ENCODE assay signal across 8 cellular contexts in genomic region chr17:12789075-12789975, GRCh38. TPM values are rescaled to one million over a fixed set of nuclear protein-coding genes. Genes with fewer than 3 reads are reported as not detected.
A peak's percentile ranks its signal among the peaks of the same experiment; 100 is the strongest.
DNase-seq lines count a peak whose midpoint lies in the region; ATAC-seq, FAIRE-seq and TF ChIP-seq lines count a peak whose summit lies in the region.

Gene ARHGAP44, plus strand, starts transcription at chr17:12789498. Its CDS starts 341 bp downstream, at chr17:12789839.

- TF ChIP-seq POLR2A in endothelial cell of umbilical vein (IDR thresholded peaks at IDR 0.05; ENCODE audit: low read depth, low read length): no peak

- H3K27me3 Mint-ChIP-seq in T-helper 2 cell treated with Interferon-gamma antibody and Interleukin-4, amounts not matched to agents 5 μg/mL and 100 μg/mL, for 36 hours (ENCODE audit: low read depth): peaks cover 15% of the 10 kb centered on the region

- peak within 1 kb of the TSS in 1 of 3 experiments; percentile 45 for H3K4me3 ChIP-seq in endothelial cell of umbilical vein (replicated peaks in 1 of 3; ENCODE audit: insufficient read depth in 1 of 3, low read depth in 1 of 3, low read length in 3 of 3)
- peak within 1 kb of the TSS; percentile 74 for H3K4me3 ChIP-seq in mesendoderm (ENCODE audit: low read length)
- H3K4me3 ChIP-seq in subcutaneous abdominal adipose tissue (ENCODE audit: low read depth in 1 of 5, low read length in 5 of 5): peak within 1 kb of the TSS; percentile 53 to 79 (median 73)

- no peak within 1 kb of the TSS for H3K4ac ChIP-seq in mesendoderm (ENCODE audit: low read depth, low read length)

- H3K9ac ChIP-seq in endothelial cell of umbilical vein (replicated peaks; ENCODE audit: extremely low read depth, insufficient read depth, low read length): no peak within 1 kb of the TSS
- H3K9ac ChIP-seq in mesendoderm (ENCODE audit: low read length): peak within 1 kb of the TSS; percentile 68
- peak within 1 kb of the TSS in 2 of 5 donors; percentile 6 to 66 for H3K9ac ChIP-seq in subcutaneous abdominal adipose tissue (ENCODE audit: low read length in 5 of 5)

- H3K36me3 Mint-ChIP-seq in T-helper 2 cell treated with Interferon-gamma antibody and Interleukin-4, amounts not matched to agents 5 μg/mL and 100 μg/mL, for 36 hours (ENCODE audit: low read depth): no peaks in the 10 kb centered on the region

- no peaks in the 10 kb centered on the region for H3K36me3 ChIP-seq in endothelial cell of umbilical vein (ENCODE audit: control insufficient read depth in 2 of 2, extremely low read depth in 1 of 2, insufficient read depth in 2 of 2, low read length in 2 of 2)
- no peaks in the 10 kb centered on the region for H3K36me3 ChIP-seq in mesendoderm (ENCODE audit: control insufficient read depth, insufficient read depth, low read length)
- no peaks in the 10 kb centered on the region for H3K36me3 ChIP-seq in subcutaneous abdominal adipose tissue (ENCODE audit: control insufficient read depth in 5 of 5, insufficient read depth in 5 of 5, low read length in 5 of 5)

- H3K79me2 ChIP-seq in endothelial cell of umbilical vein (ENCODE audit: control insufficient read depth, insufficient read depth, low read length): no peaks in the 10 kb centered on the region
- H3K79me2 ChIP-seq in mesendoderm (ENCODE audit: control insufficient read depth, insufficient read depth, low read length): peaks cover 9% of the 10 kb centered on the region

- peak within 1 kb of the TSS; percentile 93 for H3K18ac ChIP-seq in mesendoderm (ENCODE audit: low read length)

- H3K23ac ChIP-seq in mesendoderm (ENCODE audit: low read length): peak within 1 kb of the TSS; percentile 60

- FAIRE-seq in endothelial cell of umbilical vein (lab: Jason Lieb, UNC): peak; percentile 8

- H3K9me1 ChIP-seq in endothelial cell of umbilical vein (replicated peaks; ENCODE audit: control insufficient read depth, extremely low read depth, insufficient read depth, low read length): no peaks in the 10 kb centered on the region

- no TSS peak for BruUV-seq in endothelial cell of umbilical vein (replicated peaks; lab: Mats Ljungman, UMichigan)

- no peak within 1 kb of the TSS for H3K27ac ChIP-seq in endothelial cell of umbilical vein (ENCODE audit: insufficient read depth, low read depth, low read length)
- H3K27ac ChIP-seq in mesendoderm (ENCODE audit: low read depth, low read length): peak within 1 kb of the TSS; percentile 34
- H3K27ac ChIP-seq in subcutaneous abdominal adipose tissue (ENCODE audit: low read depth, low read length): no peak within 1 kb of the TSS

- H3K9me3 Mint-ChIP-seq in T-helper 2 cell treated with Interferon-gamma antibody and Interleukin-4, amounts not matched to agents 5 μg/mL and 100 μg/mL, for 36 hours: no peaks in the 10 kb centered on the region

- H3K27me3 ChIP-seq in endothelial cell of umbilical vein (ENCODE audit: control insufficient read depth in 2 of 2, insufficient read depth in 2 of 2, low read length in 2 of 2): peaks cover 0 to 14% of the 10 kb centered on the region in 2 experiments
- H3K27me3 ChIP-seq in mesendoderm (ENCODE audit: insufficient read depth, low read length, poor library complexity): no peaks in the 10 kb centered on the region
- peaks cover 0 to 15% (median 4%) of the 10 kb centered on the region in 5 donors for H3K27me3 ChIP-seq in subcutaneous abdominal adipose tissue (ENCODE audit: control insufficient read depth in 5 of 5, insufficient read depth in 4 of 5, low read length in 5 of 5)

- CTCF ChIA-PET in endothelial cell of umbilical vein (lab: Charles Lee): no interaction called here

- H2AFZ ChIP-seq in endothelial cell of umbilical vein (ENCODE audit: low read depth, low read length): peak within 1 kb of the TSS; percentile 67

- dilution Hi-C loops in endothelial cell of umbilical vein (cut with MboI; ENCODE audit: extremely low pct_ligation_motif_present, low sequenced_read_pairs): no loop called here

- H3K4me1 Mint-ChIP-seq in T-helper 2 cell treated with Interferon-gamma antibody and Interleukin-4, amounts not matched to agents 5 μg/mL and 100 μg/mL, for 36 hours (ENCODE audit: low read depth): no peaks in the 10 kb centered on the region

- no peak within 1 kb of the TSS for H2BK15ac ChIP-seq in mesendoderm (replicated peaks; ENCODE audit: low read depth)

- H3K27ac Mint-ChIP-seq in T-helper 2 cell treated with Interferon-gamma antibody and Interleukin-4, amounts not matched to agents 5 μg/mL and 100 μg/mL, for 36 hours: no peak within 1 kb of the TSS

- no peak within 1 kb of the TSS for H4K5ac ChIP-seq in mesendoderm (ENCODE audit: low read length)

- no peaks in the 10 kb centered on the region for H4K20me1 ChIP-seq in endothelial cell of umbilical vein (replicated peaks; ENCODE audit: control insufficient read depth, extremely low read depth, insufficient read depth, low read length)

- no peak within 1 kb of the TSS for H2BK5ac ChIP-seq in mesendoderm (ENCODE audit: low read length)

- H3K79me1 ChIP-seq in mesendoderm (ENCODE audit: low read length): peaks cover 9% of the 10 kb centered on the region

- peak within 1 kb of the TSS; percentile 94 for H3K56ac ChIP-seq in mesendoderm (ENCODE audit: low read length)

- no peak within 1 kb of the TSS for H4K8ac ChIP-seq in mesendoderm (ENCODE audit: low read depth, low read length)

- no peak for TF ChIP-seq CTCF in endothelial cell of umbilical vein (IDR thresholded peaks at IDR 0.05; ENCODE audit: extremely low read depth in 1 of 2, insufficient read depth in 1 of 2, low read depth in 1 of 2, low read length in 2 of 2)

- peak within 1 kb of the TSS; percentile 72 for H3K4me3 Mint-ChIP-seq in T-helper 2 cell treated with Interferon-gamma antibody and Interleukin-4, amounts not matched to agents 5 μg/mL and 100 μg/mL, for 36 hours

- no CpG with 5 or more reads among the region's 84 CpGs for WGBS in mesendoderm (ENCODE audit: extremely low coverage, insufficient coverage, low lambda C conversion rate)

- H3K4me2 ChIP-seq in endothelial cell of umbilical vein (ENCODE audit: insufficient read depth, low read length): peak within 1 kb of the TSS; percentile 34
- H3K4me2 ChIP-seq in mesendoderm (ENCODE audit: low read length): peak within 1 kb of the TSS; percentile 72

- intact Hi-C loops in endothelial cell of umbilical vein (cut with micrococcal nuclease): no loop called here

- H3K9me3 ChIP-seq in endothelial cell of umbilical vein (replicated peaks; ENCODE audit: control insufficient read depth, insufficient read depth, low read length) (no peaks in the 10 kb centered on the region), subcutaneous abdominal adipose tissue (ENCODE audit: control insufficient read depth in 5 of 5, low read length in 5 of 5) (no peaks in the 10 kb centered on the region)

- POLR2A ChIA-PET in endothelial cell of umbilical vein (lab: Charles Lee): no interaction called here

- peak; percentile 90 for ATAC-seq in GM21526 (IDR thresholded peaks at IDR 0.05; ENCODE audit: low FRiP score, unreplicated experiment)

- DNase-seq in DMS79 treated with DMSO at 0.1 percent for 48 hours (lab: John Stamatoyannopoulos, UW) (peak; percentile 6), DMS79 (lab: John Stamatoyannopoulos, UW) (no peak), HT-29 (ENCODE audit: low spot score) (peak; percentile 7), endothelial cell of umbilical vein (ENCODE audit: low read depth, low spot score) (peak; percentile 49), mesendoderm (peak; percentile 85)
- DNase-seq in T-helper 2 cell treated with Interferon-gamma antibody and Interleukin-4, amounts not matched to agents 5 μg/mL and 100 μg/mL, for 36 hours (ENCODE audit: low spot score): peak; percentile 8

- H2AK5ac ChIP-seq in mesendoderm (ENCODE audit: low read length): no peak within 1 kb of the TSS

- no peak within 1 kb of the TSS for H2BK120ac ChIP-seq in mesendoderm (ENCODE audit: low read depth, low read length)

- H3K4me1 ChIP-seq in endothelial cell of umbilical vein (ENCODE audit: control insufficient read depth, extremely low read depth, insufficient read depth, low read length) (no peaks in the 10 kb centered on the region), mesendoderm (ENCODE audit: control insufficient read depth, low read depth, low read length) (peaks cover 5% of the 10 kb centered on the region), subcutaneous abdominal adipose tissue (ENCODE audit: control insufficient read depth in 5 of 5, insufficient read depth in 5 of 5, low read length in 5 of 5) (peaks cover 0 to 14% (median 12%) of the 10 kb centered on the region in 5 donors)

TF ChIP-seq in endothelial cell of umbilical vein, 7 proteins besides CTCF, POLR2A, EP300 and RAD21:
- TF ChIP-seq EZH2 (IDR thresholded peaks at IDR 0.05; ENCODE audit: borderline replicate concordance, low read depth, low read length, severe bottlenecking): peak; percentile 36
- TF ChIP-seq JUN (IDR thresholded peaks at IDR 0.05; ENCODE audit: borderline replicate concordance, insufficient read depth, insufficient read length, low read depth): no peak

RNA-seq across cellular contexts. Expression of gene ARHGAP44, which starts in this region (rescaled TPM):
- total RNA-seq in HT-29 (2014; rRNA removed; shearing (Covaris generic)): 1.2 TPM in 1 of 2 replicates, not detected in the other
- total RNA-seq in endothelial cell of umbilical vein: 0.42 and 0.55 TPM in 2 replicates
- polyA plus RNA-seq in endothelial cell of umbilical vein: 0.11 and 0.19 TPM in 2 replicates
- 0.08 TPM in 2 replicates for polyA plus RNA-seq in endothelial cell of umbilical vein (2011; cell fraction: cytosol; rRNA removed)
- 0.13 and 0.15 TPM in 2 replicates for polyA plus RNA-seq in endothelial cell of umbilical vein (2011; cell fraction: nucleus; rRNA removed)
- polyA plus RNA-seq in endothelial cell of umbilical vein (2012): 0.31 and 0.32 TPM in 2 replicates
- polyA minus RNA-seq in endothelial cell of umbilical vein: not detected in 2 replicates
- not detected for polyA minus RNA-seq in endothelial cell of umbilical vein (2011; cell fraction: cytosol; rRNA and poly(A)+ RNA removed)
- polyA minus RNA-seq in endothelial cell of umbilical vein (2011; cell fraction: nucleus; rRNA and poly(A)+ RNA removed): 0.29 and 0.67 TPM in 2 replicates
- polyA plus RNA-seq in mesendoderm (2013, experiment 1 of 2): 5.3 TPM
- 5.5 TPM for polyA plus RNA-seq in mesendoderm (2013, experiment 2 of 2)

Comparison
In these comparisons a context has a peak if more than half of its experiments do, and no peak if none do; other contexts are left out.
1. Peak in DNase-seq and H3K4me2 ChIP-seq in endothelial cell of umbilical vein; RNA of the gene not detected or under 1 TPM.